Comparison of ENCODE assay signal across 16 cellular contexts in genomic region chr1:183363967-183364366, GRCh38. TPM values are rescaled to one million over a fixed set of nuclear protein-coding genes. Genes with fewer than 3 reads are reported as not detected.
DNase-seq lines count a peak whose midpoint lies in the region; ATAC-seq and TF ChIP-seq lines count a peak whose summit lies in the region.
"Had no signal": no experiment of that assay in that cellular context is flagged by ENCODE, and none has a peak within 500 bp of the region (broad histone marks: within the 10 kb centered on the region; RNA-seq: fewer than 3 reads in every experiment).

No MANE protein-coding gene starts in this region.

- no peak for TF ChIP-seq CTCF in mucosa of descending colon (IDR thresholded peaks at IDR 0.05)

- H3K4me3 ChIP-seq in mucosa of descending colon: no peak overlapping the region
- H3K4me3 ChIP-seq: coronary artery, vagina had no signal

- no peak overlapping the region for H3K27ac Mint-ChIP-seq in effector memory CD8-positive, alpha-beta T cell
- H3K27ac Mint-ChIP-seq: activated naive CD8-positive, alpha-beta T cell had no signal

- H3K27me3 Mint-ChIP-seq in effector memory CD8-positive, alpha-beta T cell: peaks cover 53 to 65% of the 10 kb centered on the region in 2 donors

- H3K36me3 ChIP-seq in mucosa of descending colon (ENCODE audit: low read depth): no peaks in the 10 kb centered on the region
- H3K36me3 ChIP-seq: vagina had no signal

- no peaks in the 10 kb centered on the region for H3K4me1 Mint-ChIP-seq in effector memory CD8-positive, alpha-beta T cell (ENCODE audit: low read depth in 2 of 2)

- no peaks in the 10 kb centered on the region for H3K36me3 Mint-ChIP-seq in effector memory CD8-positive, alpha-beta T cell (ENCODE audit: insufficient read depth)
- H3K36me3 Mint-ChIP-seq: activated naive CD8-positive, alpha-beta T cell had no signal

- H3K4me1 ChIP-seq in mucosa of descending colon (ENCODE audit: low read depth): no peaks in the 10 kb centered on the region
- H3K4me1 ChIP-seq: vagina had no signal

- intact Hi-C loops in mucosa of descending colon (cut with DNase I, micrococcal nuclease): no loop called here

- H3K4me3 Mint-ChIP-seq in effector memory CD8-positive, alpha-beta T cell: no peak overlapping the region
- H3K4me3 Mint-ChIP-seq: activated naive CD8-positive, alpha-beta T cell had no signal

- DNase-seq in ELR (ENCODE audit: low read depth): peak; percentile 29
- DNase-seq in NOMO-1 (lab: John Stamatoyannopoulos, UW; ENCODE audit: unreplicated experiment in 2 of 2): peak; percentile 67 to 86
- DNase-seq in effector memory CD8-positive, alpha-beta T cell: no peak
- no peak for DNase-seq in mucosa of descending colon
- no peak for DNase-seq in nucleus accumbens (lab: John Stamatoyannopoulos, UW)
- no peak for DNase-seq in cerebellum (ENCODE audit: low spot score)
- DNase-seq: DMS79, left cardiac atrium, NCI-H1105 treated with DMSO at 0.1 percent for 48 hours, NCI-H524 treated with DMSO at 0.1 percent for 48 hours, T-helper 9 cell had no signal

- H3K9me3 ChIP-seq in mucosa of descending colon: no peaks in the 10 kb centered on the region
- H3K9me3 ChIP-seq: vagina had no signal

- H3K9me3 Mint-ChIP-seq in effector memory CD8-positive, alpha-beta T cell: no peaks in the 10 kb centered on the region

- ATAC-seq in effector memory CD8-positive, alpha-beta T cell (replicated peaks): peak; percentile 19
- peak; percentile 18 for ATAC-seq in mucosa of descending colon
- ATAC-seq in HG03565 (IDR thresholded peaks at IDR 0.05; ENCODE audit: unreplicated experiment): no peak
- ATAC-seq in HG02610 (IDR thresholded peaks at IDR 0.05; ENCODE audit: unreplicated experiment): no peak
- ATAC-seq: left cardiac atrium had no signal

RNA-seq across cellular contexts. Expression of gene NMNAT2, which starts 54.2 kb away (rescaled TPM):
- 1 to 10 TPM in 1 of 3 donors, under 1 TPM in 2; 0.29 to 3.6 (median 0.87) TPM for total RNA-seq in mucosa of descending colon
- total RNA-seq in cerebellum: 46.0 TPM

Comparison
In these comparisons a context has a peak if more than half of its experiments do, and no peak if none do; other contexts are left out.
1. DNase-seq: peak in ELR (single experiment) and NOMO-1 (2 of 2); none in effector memory CD8-positive, alpha-beta T cell (0 of 3), mucosa of descending colon (0 of 3), nucleus accumbens (0 of 56) and cerebellum (single experiment).
2. ATAC-seq: peak in effector memory CD8-positive, alpha-beta T cell (single experiment) and mucosa of descending colon (single experiment); none in HG03565 (single experiment) and HG02610 (single experiment).
3. RNA of gene NMNAT2, which starts 54.2 kb away (total RNA-seq): 46.0 TPM in cerebellum (single experiment); 0.29 to 3.6 TPM in mucosa of descending colon; every median in the first group is over 10 times any median in the second.